8 cellular contexts compared by ENCODE assay signal in genomic region chr6:151392429-151392828, GRCh38. TPM values are rescaled to one million over a fixed set of nuclear protein-coding genes. Genes with fewer than 3 reads are reported as not detected.
DNase-seq lines count a peak whose midpoint lies in the region; ATAC-seq and TF ChIP-seq lines count a peak whose summit lies in the region.

No MANE protein-coding gene starts in this region.

- DNase-seq in SK-N-SH (no peak), NCI-H2081 treated with DMSO at 0.1 percent for 48 hours (lab: John Stamatoyannopoulos, UW) (no peak)
- DNase-seq in activated T-helper 1 cell treated with anti-CD3 and anti-CD28 coated beads, Interleukin-12 subunit alpha, Interleukin-12 subunit beta, Interleukin-2, Interleukin-4 antibody, amounts not matched to agents 30 ng/mL and 10 ng/mL and 1 ng/mL, durations not matched to agents 14 hours and 24 hours and 36 hours (ENCODE audit: low spot score), result no peak

- no peak overlapping the region for H2AFZ ChIP-seq in SK-N-SH (ENCODE audit: low read depth)

- peaks cover 58% of the 10 kb centered on the region for H4K20me1 ChIP-seq in SK-N-SH (ENCODE audit: insufficient read depth)

- H3K9me3 Mint-ChIP-seq in activated T-helper 1 cell treated with anti-CD3 and anti-CD28 coated beads, Interleukin-12 subunit alpha, Interleukin-12 subunit beta, Interleukin-2, Interleukin-4 antibody, amounts not matched to agents 30 ng/mL and 10 ng/mL and 1 ng/mL, durations not matched to agents 14 hours and 24 hours and 36 hours, result no peaks in the 10 kb centered on the region
- H3K9me3 Mint-ChIP-seq in stimulated activated memory B cell treated with anti-CD40 and anti-IgM and Interleukin-4, amounts not matched to agents 10 μg/mL and 1 μg/mL and 100 μg/mL, for 72 hours, result no peaks in the 10 kb centered on the region

- 5% methylated on average over 2 of the region's 2 CpGs for WGBS in SK-N-SH (ENCODE audit: low lambda C conversion rate)

- H3K27me3 Mint-ChIP-seq in activated T-helper 1 cell treated with anti-CD3 and anti-CD28 coated beads, Interleukin-12 subunit alpha, Interleukin-12 subunit beta, Interleukin-2, Interleukin-4 antibody, amounts not matched to agents 30 ng/mL and 10 ng/mL and 1 ng/mL, durations not matched to agents 14 hours and 24 hours and 36 hours (ENCODE audit: insufficient read depth), result no peaks in the 10 kb centered on the region
- H3K27me3 Mint-ChIP-seq in stimulated activated memory B cell treated with anti-CD40 and anti-IgM and Interleukin-4, amounts not matched to agents 10 μg/mL and 1 μg/mL and 100 μg/mL, for 72 hours, result no peaks in the 10 kb centered on the region

- peak overlapping the region; percentile 97 for H3K4me2 ChIP-seq in SK-N-SH

- H3K4me3 Mint-ChIP-seq in activated T-helper 1 cell treated with anti-CD3 and anti-CD28 coated beads, Interleukin-12 subunit alpha, Interleukin-12 subunit beta, Interleukin-2, Interleukin-4 antibody, amounts not matched to agents 30 ng/mL and 10 ng/mL and 1 ng/mL, durations not matched to agents 14 hours and 24 hours and 36 hours, result peak overlapping the region; percentile 95
- peak overlapping the region; percentile 95 for H3K4me3 Mint-ChIP-seq in stimulated activated memory B cell treated with anti-CD40 and anti-IgM and Interleukin-4, amounts not matched to agents 10 μg/mL and 1 μg/mL and 100 μg/mL, for 72 hours

- peaks cover 22 to 28% of the 10 kb centered on the region in 2 experiments for H3K4me1 ChIP-seq in SK-N-SH (ENCODE audit: control insufficient read depth in 1 of 2, insufficient read depth in 2 of 2, low read depth in 1 of 2, low read length in 1 of 2)

- TF ChIP-seq CTCF in SK-N-SH (IDR thresholded peaks at IDR 0.05), result no peak

- no peaks in the 10 kb centered on the region; the same call in 1 of the 2 replicates for H3K9me3 ChIP-seq in SK-N-SH

- peaks cover 17% of the 10 kb centered on the region for H3K36me3 Mint-ChIP-seq in activated T-helper 1 cell treated with anti-CD3 and anti-CD28 coated beads, Interleukin-12 subunit alpha, Interleukin-12 subunit beta, Interleukin-2, Interleukin-4 antibody, amounts not matched to agents 30 ng/mL and 10 ng/mL and 1 ng/mL, durations not matched to agents 14 hours and 24 hours and 36 hours (ENCODE audit: low read depth)
- peaks cover 26% of the 10 kb centered on the region for H3K36me3 Mint-ChIP-seq in stimulated activated memory B cell treated with anti-CD40 and anti-IgM and Interleukin-4, amounts not matched to agents 10 μg/mL and 1 μg/mL and 100 μg/mL, for 72 hours

- no peak for ATAC-seq in SK-N-SH treated with all-trans-retinoic acid at 6 μM for 48 hours
- no peak for ATAC-seq in stimulated activated memory B cell treated with anti-CD40 and anti-IgM and Interleukin-4, amounts not matched to agents 10 μg/mL and 1 μg/mL and 100 μg/mL, for 72 hours
- no peak for ATAC-seq in GM21619 (IDR thresholded peaks at IDR 0.05; ENCODE audit: unreplicated experiment)
- no peak for ATAC-seq in HG02885 (IDR thresholded peaks at IDR 0.05; ENCODE audit: poor library complexity, unreplicated experiment)

- H3K9me2 ChIP-seq in SK-N-SH, result no peaks in the 10 kb centered on the region

- POLR2A ChIA-PET in SK-N-SH (lab: Yijun Ruan, JAX), result no interaction called here

- peaks cover 5 to 21% of the 10 kb centered on the region in 2 experiments for H3K36me3 ChIP-seq in SK-N-SH (replicated peaks in 1 of 2; ENCODE audit: control insufficient read depth in 1 of 2, insufficient read depth in 2 of 2, low read length in 1 of 2)

- H3K4me3 ChIP-seq in SK-N-SH (ENCODE audit: low read depth in 2 of 2, low read length in 1 of 2) (peak overlapping the region; percentile 76 to 92), iPS-11a (ENCODE audit: low read depth, low read length) (peak overlapping the region; percentile 71)

- H3K79me2 ChIP-seq in SK-N-SH (ENCODE audit: insufficient read depth), result peaks cover 83% of the 10 kb centered on the region

- peak overlapping the region; percentile 98 to 99 for H3K27ac ChIP-seq in SK-N-SH (ENCODE audit: low read depth in 2 of 2, low read length in 1 of 2)

- peak overlapping the region; percentile 95 for H3K9ac ChIP-seq in SK-N-SH

- CTCF ChIA-PET in SK-N-SH (lab: Yijun Ruan, JAX), result interaction anchor here (1.0 kb wide), 1 partner anchor 13 kb away, joined by 7 read pairs; no protein-coding TSS in a partner anchor

- peak overlapping the region; percentile 96 for H3K27ac Mint-ChIP-seq in activated T-helper 1 cell treated with anti-CD3 and anti-CD28 coated beads, Interleukin-12 subunit alpha, Interleukin-12 subunit beta, Interleukin-2, Interleukin-4 antibody, amounts not matched to agents 30 ng/mL and 10 ng/mL and 1 ng/mL, durations not matched to agents 14 hours and 24 hours and 36 hours
- peak overlapping the region; percentile 94 for H3K27ac Mint-ChIP-seq in stimulated activated memory B cell treated with anti-CD40 and anti-IgM and Interleukin-4, amounts not matched to agents 10 μg/mL and 1 μg/mL and 100 μg/mL, for 72 hours

- H3F3A ChIP-seq in SK-N-SH (replicated peaks; ENCODE audit: insufficient read depth), result peaks cover 25% of the 10 kb centered on the region

- TF ChIP-seq EP300 in SK-N-SH (IDR thresholded peaks at IDR 0.05; ENCODE audit: borderline replicate concordance in 1 of 2, low read depth in 1 of 2, low read length in 1 of 2), result no peak

- H3K27me3 ChIP-seq in SK-N-SH (ENCODE audit: insufficient read depth), result no peaks in the 10 kb centered on the region

- no peak for TF ChIP-seq RAD21 in SK-N-SH (IDR thresholded peaks at IDR 0.05; ENCODE audit: low read length)

- intact Hi-C loops in activated T-helper 1 cell treated with anti-CD3 and anti-CD28 coated beads, Interleukin-12 subunit alpha, Interleukin-12 subunit beta, Interleukin-2, Interleukin-4 antibody, amounts not matched to agents 30 ng/mL and 10 ng/mL and 1 ng/mL, durations not matched to agents 14 hours and 24 hours and 36 hours (cut with micrococcal nuclease), result loop anchor here (2.0 to 10.0 kb wide), 4 partner anchors 14 to 1388 kb away; no protein-coding TSS in a partner anchor

- peaks cover 66% of the 10 kb centered on the region for H3K4me1 Mint-ChIP-seq in activated T-helper 1 cell treated with anti-CD3 and anti-CD28 coated beads, Interleukin-12 subunit alpha, Interleukin-12 subunit beta, Interleukin-2, Interleukin-4 antibody, amounts not matched to agents 30 ng/mL and 10 ng/mL and 1 ng/mL, durations not matched to agents 14 hours and 24 hours and 36 hours (ENCODE audit: low read depth)
- H3K4me1 Mint-ChIP-seq in stimulated activated memory B cell treated with anti-CD40 and anti-IgM and Interleukin-4, amounts not matched to agents 10 μg/mL and 1 μg/mL and 100 μg/mL, for 72 hours, result peaks cover 50% of the 10 kb centered on the region

TF ChIP-seq in SK-N-SH, 30 proteins besides CTCF, POLR2A, EP300 and RAD21 (continues in another document):
- no peak for TF ChIP-seq RCOR1 (IDR thresholded peaks at IDR 0.05; ENCODE audit: low read length)
- no peak for TF ChIP-seq IRF3 (IDR thresholded peaks at IDR 0.05; ENCODE audit: low read depth, low read length)
- TF ChIP-seq TCF12 (IDR thresholded peaks at IDR 0.05), result no peak
- TF ChIP-seq SIN3A (IDR thresholded peaks at IDR 0.05; ENCODE audit: borderline replicate concordance, low read depth, low read length), result no peak

TF ChIP-seq in SK-N-SH treated with all-trans-retinoic acid at 6 μM for 48 hours, 23 proteins besides CTCF, POLR2A, EP300 and RAD21 (continues in another document):
- TF ChIP-seq ISL1 (CRISPR knock-in tag; IDR thresholded peaks at IDR 0.05) (no peak), ZNF8 (CRISPR knock-in tag; IDR thresholded peaks at IDR 0.05) (no peak), TCF4 (CRISPR knock-in tag; IDR thresholded peaks at IDR 0.05; ENCODE audit: borderline replicate concordance) (no peak), PATZ1 (CRISPR knock-in tag; IDR thresholded peaks at IDR 0.05; ENCODE audit: borderline replicate concordance) (no peak), ZNF70 (CRISPR knock-in tag; IDR thresholded peaks at IDR 0.05) (no peak), OSR1 (CRISPR knock-in tag; IDR thresholded peaks at IDR 0.05) (no peak), CREB5 (CRISPR knock-in tag; IDR thresholded peaks at IDR 0.05; ENCODE audit: low read depth) (no peak)

RNA-seq across cellular contexts. Expression of gene ZBTB2, which starts 1.1 kb away (rescaled TPM):
- polyA plus RNA-seq in SK-N-SH (2012; rRNA removed), result 6.7 and 7.8 TPM in 2 replicates
- 6.2 and 7.0 TPM in 2 replicates for polyA plus RNA-seq in SK-N-SH (2012; cell fraction: cytosol; rRNA removed)
- polyA plus RNA-seq in SK-N-SH (2012; cell fraction: nucleus; rRNA removed), result 3.3 and 5.3 TPM in 2 replicates
- total RNA-seq in activated T-helper 1 cell treated with anti-CD3 and anti-CD28 coated beads, Interleukin-12 subunit alpha, Interleukin-12 subunit beta, Interleukin-2, Interleukin-4 antibody, amounts not matched to agents 30 ng/mL and 10 ng/mL and 1 ng/mL, durations not matched to agents 14 hours and 24 hours and 36 hours, result 24.0 and 24.3 TPM in 2 replicates

RNA-seq across cellular contexts. Expression of gene RMND1, which starts 59.5 kb away (rescaled TPM):
- 14.8 and 17.9 TPM in 2 replicates for polyA plus RNA-seq in SK-N-SH (2012; rRNA removed)
- polyA plus RNA-seq in SK-N-SH (2012; cell fraction: cytosol; rRNA removed), result 21.2 and 23.7 TPM in 2 replicates
- 11.6 and 15.4 TPM in 2 replicates for polyA plus RNA-seq in SK-N-SH (2012; cell fraction: nucleus; rRNA removed)
- total RNA-seq in activated T-helper 1 cell treated with anti-CD3 and anti-CD28 coated beads, Interleukin-12 subunit alpha, Interleukin-12 subunit beta, Interleukin-2, Interleukin-4 antibody, amounts not matched to agents 30 ng/mL and 10 ng/mL and 1 ng/mL, durations not matched to agents 14 hours and 24 hours and 36 hours, result 20.0 and 20.5 TPM in 2 replicates
